24 cellular contexts compared by ENCODE assay signal in the genomic region with DNA sequence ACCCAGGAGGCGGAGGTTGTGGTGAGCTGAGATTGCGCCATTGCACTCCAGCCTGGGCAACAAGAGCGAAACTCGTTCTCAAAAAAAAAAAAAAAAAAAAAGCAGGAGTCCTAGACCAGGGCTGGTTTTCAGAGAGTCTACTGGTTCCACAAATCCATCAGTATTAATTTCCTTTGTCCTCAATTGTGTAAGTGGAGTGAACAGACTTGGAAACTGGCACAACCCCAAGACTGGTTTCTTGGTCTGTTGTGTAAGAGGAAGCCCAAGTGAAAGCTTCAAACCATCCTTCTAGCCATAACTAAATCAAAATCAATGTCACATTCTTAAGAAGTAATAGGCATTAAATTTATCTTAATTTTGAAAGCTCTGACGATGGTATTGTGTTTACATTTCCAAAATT.
"Had no signal": no experiment of that assay in that cellular context is flagged by ENCODE, and none has a peak within 500 bp of the region (broad histone marks: within the 10 kb centered on the region; RNA-seq: fewer than 3 reads in every experiment).

No MANE protein-coding gene starts in this region.

- H3K4me3 Mint-ChIP-seq: activated CD4-positive, alpha-beta memory T cell treated with anti-CD3 and anti-CD28 coated beads for 36 hours; activated CD4-positive, alpha-beta T cell treated with anti-CD3 and anti-CD28 coated beads for 36 hours; activated naive CD8-positive, alpha-beta T cell treated with anti-CD3 and anti-CD28 coated beads for 36 hours; activated T-helper 1 cell treated with anti-CD3 and anti-CD28 coated beads, Interleukin-12 subunit alpha, Interleukin-12 subunit beta, Interleukin-2, Interleukin-4 antibody, amounts not matched to agents 30 ng/mL and 10 ng/mL and 1 ng/mL, durations not matched to agents 14 hours and 24 hours and 36 hours; natural killer cell treated with Interleukin-12 subunit alpha and Interleukin-12 subunit beta and Interleukin-15 and Interleukin-18, amount 100 ng/mL, for 72 hours; stimulated activated memory B cell treated with anti-CD40 and anti-IgM and Interleukin-4, amounts not matched to agents 10 μg/mL and 1 μg/mL and 100 μg/mL, for 72 hours; WTC11 had no signal

- H3K36me3 ChIP-seq: colonic mucosa, lower lobe of right lung, neutrophil, right lobe of liver, thoracic aorta, upper lobe of right lung had no signal

- DNase-seq: activated CD4-positive, alpha-beta memory T cell treated with anti-CD3 and anti-CD28 coated beads for 36 hours; activated CD4-positive, alpha-beta T cell treated with anti-CD3 and anti-CD28 coated beads for 36 hours; activated naive CD4-positive, alpha-beta T cell; activated naive CD8-positive, alpha-beta T cell treated with anti-CD3 and anti-CD28 coated beads for 36 hours; activated T-cell treated with anti-CD3 and anti-CD28 coated beads for 4 hours; body of pancreas; caudate nucleus; colonic mucosa; erythroblast; foreskin keratinocyte; islet precursor cell; left colon; lower lobe of right lung; right lobe of liver; stimulated activated CD4-positive, alpha-beta T cell treated with anti-CD3 and anti-CD28 coated beads, Interleukin-4, amount 100 ng/mL, for 4 hours; upper lobe of right lung had no signal

- H3K27ac Mint-ChIP-seq: activated CD4-positive, alpha-beta memory T cell treated with anti-CD3 and anti-CD28 coated beads for 36 hours; activated CD4-positive, alpha-beta T cell treated with anti-CD3 and anti-CD28 coated beads for 36 hours; activated naive CD8-positive, alpha-beta T cell treated with anti-CD3 and anti-CD28 coated beads for 36 hours; activated T-helper 1 cell treated with anti-CD3 and anti-CD28 coated beads, Interleukin-12 subunit alpha, Interleukin-12 subunit beta, Interleukin-2, Interleukin-4 antibody, amounts not matched to agents 30 ng/mL and 10 ng/mL and 1 ng/mL, durations not matched to agents 14 hours and 24 hours and 36 hours; natural killer cell treated with Interleukin-12 subunit alpha and Interleukin-12 subunit beta and Interleukin-15 and Interleukin-18, amount 100 ng/mL, for 72 hours; stimulated activated memory B cell treated with anti-CD40 and anti-IgM and Interleukin-4, amounts not matched to agents 10 μg/mL and 1 μg/mL and 100 μg/mL, for 72 hours; WTC11 had no signal

- H3K27me3 ChIP-seq: body of pancreas, colonic mucosa, hepatocyte, right lobe of liver, upper lobe of right lung had no signal

- H3K27me3 Mint-ChIP-seq: activated CD4-positive, alpha-beta memory T cell treated with anti-CD3 and anti-CD28 coated beads for 36 hours; activated naive CD8-positive, alpha-beta T cell treated with anti-CD3 and anti-CD28 coated beads for 36 hours; stimulated activated memory B cell treated with anti-CD40 and anti-IgM and Interleukin-4, amounts not matched to agents 10 μg/mL and 1 μg/mL and 100 μg/mL, for 72 hours had no signal

- H3K9me3 ChIP-seq: body of pancreas, colonic mucosa, lower lobe of right lung, neutrophil, right lobe of liver, thoracic aorta, upper lobe of right lung had no signal

- H3K4me1 Mint-ChIP-seq: activated CD4-positive, alpha-beta T cell treated with anti-CD3 and anti-CD28 coated beads for 36 hours; activated naive CD8-positive, alpha-beta T cell treated with anti-CD3 and anti-CD28 coated beads for 36 hours; stimulated activated memory B cell treated with anti-CD40 and anti-IgM and Interleukin-4, amounts not matched to agents 10 μg/mL and 1 μg/mL and 100 μg/mL, for 72 hours had no signal

- H3K9me3 Mint-ChIP-seq: activated CD4-positive, alpha-beta memory T cell treated with anti-CD3 and anti-CD28 coated beads for 36 hours; activated naive CD8-positive, alpha-beta T cell treated with anti-CD3 and anti-CD28 coated beads for 36 hours; activated T-helper 1 cell treated with anti-CD3 and anti-CD28 coated beads, Interleukin-12 subunit alpha, Interleukin-12 subunit beta, Interleukin-2, Interleukin-4 antibody, amounts not matched to agents 30 ng/mL and 10 ng/mL and 1 ng/mL, durations not matched to agents 14 hours and 24 hours and 36 hours; natural killer cell treated with Interleukin-12 subunit alpha and Interleukin-12 subunit beta and Interleukin-15 and Interleukin-18, amount 100 ng/mL, for 72 hours; stimulated activated memory B cell treated with anti-CD40 and anti-IgM and Interleukin-4, amounts not matched to agents 10 μg/mL and 1 μg/mL and 100 μg/mL, for 72 hours; WTC11 had no signal

- H3K27ac ChIP-seq: body of pancreas, colonic mucosa, foreskin keratinocyte, hepatocyte, lower lobe of right lung, neutrophil, parathyroid adenoma, right lobe of liver, thoracic aorta, upper lobe of right lung had no signal

- H3K4me1 ChIP-seq: body of pancreas, colonic mucosa, foreskin keratinocyte, lower lobe of right lung, parathyroid adenoma, right lobe of liver, upper lobe of right lung had no signal

- H3K4me3 ChIP-seq: body of pancreas, colonic mucosa, hepatocyte, lower lobe of right lung, right lobe of liver, thoracic aorta, upper lobe of right lung had no signal

- H3K36me3 Mint-ChIP-seq: activated CD4-positive, alpha-beta memory T cell treated with anti-CD3 and anti-CD28 coated beads for 36 hours; activated naive CD8-positive, alpha-beta T cell treated with anti-CD3 and anti-CD28 coated beads for 36 hours; natural killer cell treated with Interleukin-12 subunit alpha and Interleukin-12 subunit beta and Interleukin-15 and Interleukin-18, amount 100 ng/mL, for 72 hours; stimulated activated memory B cell treated with anti-CD40 and anti-IgM and Interleukin-4, amounts not matched to agents 10 μg/mL and 1 μg/mL and 100 μg/mL, for 72 hours; WTC11 had no signal
